Comparison of ENCODE assay signal across 22 cellular contexts in the genomic region with DNA sequence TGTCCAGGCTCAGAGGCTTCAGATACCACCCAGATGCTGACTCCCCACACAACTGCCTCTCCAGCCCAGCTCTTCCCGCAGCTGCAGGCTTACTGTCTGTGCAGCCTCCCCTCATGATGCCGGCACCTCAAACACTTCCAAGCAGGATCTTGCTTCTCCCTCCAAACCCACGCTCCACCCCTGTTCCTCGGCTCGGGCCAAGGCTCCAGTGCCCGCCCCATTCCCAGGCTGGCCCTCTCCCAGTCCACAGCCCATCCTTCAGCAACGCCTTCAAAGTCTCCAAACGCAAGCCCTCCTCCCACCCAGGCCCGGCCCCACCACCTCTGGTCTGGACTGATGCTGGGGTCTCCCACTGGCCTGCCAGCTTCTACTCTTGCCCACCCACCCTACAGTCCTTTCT.
"Had no signal": no experiment of that assay in that cellular context is flagged by ENCODE, and none has a peak within 500 bp of the region (broad histone marks: within the 10 kb centered on the region; RNA-seq: fewer than 3 reads in every experiment).

No MANE protein-coding gene starts in this region.

- H3K4me2 ChIP-seq: hepatocyte had no signal

- H3K36me3 Mint-ChIP-seq: immature natural killer cell, memory B cell had no signal

- H3K27me3 ChIP-seq: dorsolateral prefrontal cortex, foreskin keratinocyte, hepatocyte had no signal

- DNase-seq: dermis blood vessel endothelial cell; dorsolateral prefrontal cortex; effector CD4-positive, alpha-beta T cell; effector memory CD4-positive, alpha-beta T cell; foreskin keratinocyte; heart left ventricle; hypothalamus; immature natural killer cell; islet precursor cell; kidney; kidney glomerular epithelial cell; left colon; left ventricle myocardium inferior; lower lobe of right lung; mesendoderm; midbrain had no signal

- H3K9me3 Mint-ChIP-seq: immature natural killer cell, memory B cell had no signal

- H3K9me3 ChIP-seq: esophagus muscularis mucosa, gastroesophageal sphincter, heart left ventricle, left ventricle myocardium inferior, lower lobe of right lung had no signal

- H3K4me1 ChIP-seq: esophagus muscularis mucosa, foreskin keratinocyte, gastroesophageal sphincter, heart left ventricle, left ventricle myocardium inferior, lower lobe of right lung had no signal

- H3K4me3 ChIP-seq: coronary artery, dorsolateral prefrontal cortex, esophagus muscularis mucosa, gastroesophageal sphincter, heart left ventricle, hepatocyte, left ventricle myocardium inferior, lower lobe of right lung had no signal

- H2AFZ ChIP-seq: hepatocyte had no signal

- H3K4me1 Mint-ChIP-seq: immature natural killer cell, memory B cell had no signal

- H3K4me3 Mint-ChIP-seq: immature natural killer cell, memory B cell had no signal

- H3K27ac ChIP-seq: coronary artery, esophagus muscularis mucosa, foreskin keratinocyte, gastroesophageal sphincter, heart left ventricle, hepatocyte, left ventricle myocardium inferior, lower lobe of right lung had no signal

- H3K79me2 ChIP-seq: hepatocyte had no signal

- ATAC-seq: foreskin keratinocyte, gastroesophageal sphincter, heart left ventricle, left colon, left lobe of liver, lower lobe of right lung had no signal

- H3K36me3 ChIP-seq: esophagus muscularis mucosa, gastroesophageal sphincter, heart left ventricle, left ventricle myocardium inferior, lower lobe of right lung had no signal

- H3K27ac Mint-ChIP-seq: immature natural killer cell, memory B cell had no signal
